ENCODE assay signal across 27 cellular contexts in genomic region chr19:5249526-5249925, GRCh38.
"Had no signal": no experiment of that assay in that cellular context is flagged by ENCODE, and none has a peak within 500 bp of the region (broad histone marks: within the 10 kb centered on the region; RNA-seq: fewer than 3 reads in every experiment).

No MANE protein-coding gene starts in this region.

- H3K27ac Mint-ChIP-seq: natural killer cell; nephron; neural progenitor cell; progenitor cell of endocrine pancreas; stimulated activated memory B cell treated with anti-CD40 and anti-IgM and Interleukin-4, amounts not matched to agents 10 μg/mL and 1 μg/mL and 100 μg/mL, for 72 hours; stimulated activated naive CD8-positive, alpha-beta T cell treated with anti-CD3 and anti-CD28 coated beads, Interleukin-15, amount 100 ng/mL, for 72 hours; type B pancreatic cell had no signal

- H3K4me1 ChIP-seq: parathyroid adenoma, psoas muscle, spleen, testis, transverse colon, upper lobe of right lung, uterus had no signal

- H2AFZ ChIP-seq: neural progenitor cell, parathyroid adenoma had no signal

- ATAC-seq: natural killer cell; sciatic nerve; stimulated activated memory B cell treated with anti-CD40 and anti-IgM and Interleukin-4, amounts not matched to agents 10 μg/mL and 1 μg/mL and 100 μg/mL, for 72 hours; stimulated activated naive CD8-positive, alpha-beta T cell treated with anti-CD3 and anti-CD28 coated beads, Interleukin-15, amount 100 ng/mL, for 72 hours; stimulated activated naive CD8-positive, alpha-beta T cell treated with anti-CD3 and anti-CD28 coated beads, Interleukin-15, Interleukin-2, amounts not matched to agents 100 U/mL and 50 U/mL, for 24 hours; upper lobe of right lung had no signal

- H3K4me3 Mint-ChIP-seq: natural killer cell; nephron; neural progenitor cell; stimulated activated memory B cell treated with anti-CD40 and anti-IgM and Interleukin-4, amounts not matched to agents 10 μg/mL and 1 μg/mL and 100 μg/mL, for 72 hours; stimulated activated naive CD8-positive, alpha-beta T cell treated with anti-CD3 and anti-CD28 coated beads, Interleukin-15, amount 100 ng/mL, for 72 hours; type B pancreatic cell had no signal

- H3K27me3 ChIP-seq: neural progenitor cell, ovary, suprapubic skin, testis, tibial artery, transverse colon, upper lobe of right lung, uterus had no signal

- H3K9ac ChIP-seq: neural progenitor cell, parathyroid adenoma had no signal

- DNase-seq: natural killer cell; spleen; stimulated activated CD4-positive, alpha-beta T cell treated with anti-CD3 and anti-CD28 coated beads, Interleukin-12 subunit alpha, Interleukin-12 subunit beta, amount 100 ng/mL, for 4 hours; stimulated activated CD4-positive, alpha-beta T cell treated with anti-CD3 and anti-CD28 coated beads, Interleukin-1b, Interleukin-23, amount 100 ng/mL, for 48 hours; stimulated activated CD4-positive, alpha-beta T cell treated with anti-CD3 and anti-CD28 coated beads, Interleukin-4, amount 100 ng/mL, for 1 hour; stimulated activated CD4-positive, alpha-beta T cell treated with anti-CD3 and anti-CD28 coated beads, Interleukin-4, amount 100 ng/mL, for 4 hours; stimulated activated CD8-positive, alpha-beta memory T cell treated with anti-CD3 and anti-CD28 coated beads, Interleukin-4, amount 100 ng/mL, for 48 hours; stimulated activated naive CD4-positive, alpha-beta T cell; stimulated activated naive CD8-positive, alpha-beta T cell treated with anti-CD3 and anti-CD28 coated beads, Interleukin-15, amount 100 ng/mL, for 72 hours; stimulated activated naive CD8-positive, alpha-beta T cell treated with anti-CD3 and anti-CD28 coated beads, Interleukin-15, Interleukin-2, amounts not matched to agents 100 U/mL and 50 U/mL, for 24 hours; upper lobe of right lung had no signal

- H3K79me2 ChIP-seq: parathyroid adenoma had no signal

- H3K4me1 Mint-ChIP-seq: natural killer cell; nephron; stimulated activated memory B cell treated with anti-CD40 and anti-IgM and Interleukin-4, amounts not matched to agents 10 μg/mL and 1 μg/mL and 100 μg/mL, for 72 hours had no signal

- H3K9me3 ChIP-seq: testis, transverse colon had no signal

- H3K4me3 ChIP-seq: neural progenitor cell, ovary, psoas muscle, skin epidermis, smooth muscle cell, spleen, suprapubic skin, testis, tibial artery, transverse colon, upper lobe of right lung, uterus had no signal

- H3K4me2 ChIP-seq: neural progenitor cell, smooth muscle cell had no signal

- H3K27ac ChIP-seq: neural progenitor cell, ovary, parathyroid adenoma, psoas muscle, skin epidermis, spleen, suprapubic skin, testis, tibial artery, transverse colon, upper lobe of right lung, uterus had no signal

- H3K9me3 Mint-ChIP-seq: type B pancreatic cell had no signal

- H3K36me3 ChIP-seq: ovary, transverse colon, upper lobe of right lung, uterus had no signal

- H3K27me3 Mint-ChIP-seq: progenitor cell of endocrine pancreas, type B pancreatic cell had no signal
